ENCODE assay signal across 2 cellular contexts in genomic region chr2:222811828-222812227, GRCh38.
A peak's percentile ranks its signal among the peaks of the same experiment; 100 is the strongest.
TF ChIP-seq lines count a peak whose summit lies in the region.

No MANE protein-coding gene starts in this region.

TF ChIP-seq in HEK293, 187 proteins besides CTCF, POLR2A, EP300 and RAD21:
- TF ChIP-seq ZNF488 (tag by site-specific recombination; IDR thresholded peaks at IDR 0.05) (no peak), ZNF366 (tag by site-specific recombination; conservative IDR thresholded peaks at IDR 0.05) (peak; percentile 72)

TF ChIP-seq in K562, 482 proteins besides CTCF, POLR2A, EP300 and RAD21:
- TF ChIP-seq ZNF512 (tag; IDR thresholded peaks at IDR 0.05) (peak; percentile 87), PRMT5 (CRISPR knock-in tag; IDR thresholded peaks at IDR 0.05) (no peak), ZNF407 (IDR thresholded peaks at IDR 0.05; ENCODE audit: low read depth) (no peak)
TF ChIP-seq in K562: peak in this region for 1.
